ENCODE assay signal across 20 cellular contexts in the genomic region with DNA sequence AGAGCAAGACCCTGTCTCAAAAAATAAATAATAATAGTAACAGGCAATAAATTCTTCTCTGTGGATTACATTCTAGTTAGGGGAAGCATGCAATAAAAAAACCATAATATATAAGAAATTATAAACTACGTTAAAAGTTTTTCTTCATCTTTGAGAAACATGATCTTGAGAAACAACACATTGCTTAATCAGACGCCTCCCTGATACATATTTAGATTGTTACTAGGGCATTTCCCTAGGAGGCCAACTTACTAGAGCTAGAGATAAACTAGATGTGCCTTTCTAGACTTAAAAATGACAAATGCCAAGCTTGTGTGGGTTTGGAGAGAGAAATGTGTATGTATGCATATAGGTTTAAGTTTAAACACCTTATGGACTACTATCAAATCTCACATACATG.
A peak's percentile ranks its signal among the peaks of the same experiment; 100 is the strongest.
DNase-seq lines count a peak whose midpoint lies in the region; ATAC-seq, FAIRE-seq and TF ChIP-seq lines count a peak whose summit lies in the region.
"Had no signal": no experiment of that assay in that cellular context is flagged by ENCODE, and none has a peak within 500 bp of the region (broad histone marks: within the 10 kb centered on the region; RNA-seq: fewer than 3 reads in every experiment).

No MANE protein-coding gene starts in this region.

- DNase-seq in A549 (ENCODE audit: low read depth in 1 of 2, low spot score in 1 of 2) (no peak), HFFc6 (no peak), brain microvascular endothelial cell (no peak), fibroblast of peridontal ligament (ENCODE audit: extremely low read depth) (peak; percentile 49), neural progenitor cell (ENCODE audit: low spot score) (no peak), esophagus squamous epithelium (lab: John Stamatoyannopoulos, UW) (no peak), NCI-H2227 treated with DMSO at 0.1 percent for 48 hours (lab: John Stamatoyannopoulos, UW) (no peak), cortex of kidney (lab: John Stamatoyannopoulos, UW) (no peak)
- DNase-seq: ACHN; Calu3; CD4-positive, alpha-beta T cell; GF-D8; MM.1S; NCI-H1417; NCI-H2029; NCI-H2171 treated with DMSO at 0.1 percent for 48 hours; NCI-H510A; RPMI8226 had no signal

- TF ChIP-seq EP300 in A549 (IDR thresholded peaks at IDR 0.05) = no peak

- H3K4me2 ChIP-seq in A549 (no peak overlapping the region), neural progenitor cell (no peak overlapping the region)
- H3K4me2 ChIP-seq: GM23338, KMS-11 had no signal

- POLR2A ChIA-PET in A549 (lab: Yijun Ruan, JAX) = no interaction called here

- H3K27me3 ChIP-seq in brain microvascular endothelial cell (replicated peaks) (no peaks in the 10 kb centered on the region), neural progenitor cell (no peaks in the 10 kb centered on the region), esophagus squamous epithelium (no peaks in the 10 kb centered on the region)

- H3K9ac ChIP-seq in neural progenitor cell = no peak overlapping the region
- H3K9ac ChIP-seq: KMS-11 had no signal

- intact Hi-C loops in esophagus squamous epithelium (cut with DNase I) = no loop called here

- 76% methylated on average over 2 of the region's 2 CpGs for WGBS in A549 (ENCODE audit: missing lambda C conversion rate)
- 64 to 73% methylated on average over 2 of the region's 2 CpGs for WGBS in esophagus squamous epithelium, 2 donors

- H3K36me3 Mint-ChIP-seq in HFFc6 (ENCODE audit: low read depth) (peaks cover 23% of the 10 kb centered on the region), neural progenitor cell (no peaks in the 10 kb centered on the region)

- no peaks in the 10 kb centered on the region for H3K79me2 ChIP-seq in neural progenitor cell (ENCODE audit: low read depth)

- H3F3A ChIP-seq in neural progenitor cell (ENCODE audit: low read depth) = no peaks in the 10 kb centered on the region

- H3K27me3 Mint-ChIP-seq in HFFc6 (ENCODE audit: insufficient read depth) (no peaks in the 10 kb centered on the region; the same call in 1 of the 2 replicates), neural progenitor cell (ENCODE audit: insufficient read depth, low read depth) (peaks cover 4% of the 10 kb centered on the region)

- H3K27ac ChIP-seq in A549 (peak overlapping the region; percentile 46 to 67; a peak in 5 of 6 replicates), brain microvascular endothelial cell (peak overlapping the region; percentile 90), neural progenitor cell (no peak overlapping the region), esophagus squamous epithelium (no peak overlapping the region)
- H3K27ac ChIP-seq: KMS-11 had no signal

- H3K4me1 ChIP-seq in A549 (peaks cover 26% of the 10 kb centered on the region), neural progenitor cell (no peaks in the 10 kb centered on the region), esophagus squamous epithelium (peaks cover 5 to 12% (median 7%) of the 10 kb centered on the region in 3 donors)

- H2AFZ ChIP-seq in neural progenitor cell (replicated peaks) = no peak overlapping the region
- H2AFZ ChIP-seq: GM23338 had no signal

- H3K9me3 ChIP-seq in A549 (0 out of 3 replicates have a peak, but pooled peaks cover 6% of the 10 kb centered on the region), neural progenitor cell (ENCODE audit: low read depth) (no peaks in the 10 kb centered on the region), esophagus squamous epithelium (no peaks in the 10 kb centered on the region)

- CTCF ChIA-PET in A549 (lab: Yijun Ruan, JAX) = interaction anchor here (1.1 to 1.6 kb wide), 2 partner anchors 288 to 846 kb away, joined by 3 to 4 read pairs; no protein-coding TSS in a partner anchor

- peak; percentile 18 for FAIRE-seq in A549 (lab: Jason Lieb, UNC)

- H3K36me3 ChIP-seq in brain microvascular endothelial cell (replicated peaks) (no peaks in the 10 kb centered on the region), neural progenitor cell (no peaks in the 10 kb centered on the region), esophagus squamous epithelium (no peaks in the 10 kb centered on the region)

- H3K9me3 Mint-ChIP-seq in HFFc6 (peaks cover 10% of the 10 kb centered on the region), neural progenitor cell (peaks cover 2% of the 10 kb centered on the region)
- H3K9me3 Mint-ChIP-seq: CD4-positive, alpha-beta T cell; GM23338 had no signal

- TF ChIP-seq CTCF in A549 (IDR thresholded peaks at IDR 0.05) (no peak), HFFc6 (IDR thresholded peaks at IDR 0.05) (no peak), brain microvascular endothelial cell (IDR thresholded peaks at IDR 0.05; ENCODE audit: low read depth, low read length, missing control alignments) (no peak), neural progenitor cell (IDR thresholded peaks at IDR 0.05) (no peak), esophagus squamous epithelium (IDR thresholded peaks at IDR 0.05) (no peak)

- H3K27ac Mint-ChIP-seq in HFFc6 = peak overlapping the region; percentile 46
- no peak overlapping the region for H3K27ac Mint-ChIP-seq in neural progenitor cell
- H3K27ac Mint-ChIP-seq: CD4-positive, alpha-beta T cell; GM23338 had no signal

- ATAC-seq in A549 = no peak
- ATAC-seq: GM23338 had no signal

- in situ Hi-C loops in brain microvascular endothelial cell (cut with HindIII; ENCODE audit: low pct_ligation_motif_present, low sequenced_read_pairs) = loop anchor here (25.0 kb wide), 1 partner anchor 844 kb away; the partner anchor contains the start of gene NR4A2

- no peak overlapping the region for H3K4me3 ChIP-seq in A549
- no peak overlapping the region for H3K4me3 ChIP-seq in brain microvascular endothelial cell (ENCODE audit: low read depth, low read length)
- no peak overlapping the region for H3K4me3 ChIP-seq in neural progenitor cell
- H3K4me3 ChIP-seq in esophagus squamous epithelium = no peak overlapping the region
- H3K4me3 ChIP-seq: GM23338 had no signal

- no peak for TF ChIP-seq RAD21 in A549 (conservative IDR thresholded peaks at IDR 0.05 in 1 of 2, IDR thresholded peaks at IDR 0.05 in 1 of 2)

- H4K20me1 ChIP-seq in neural progenitor cell (ENCODE audit: low read depth) = no peaks in the 10 kb centered on the region

- TF ChIP-seq POLR2A in A549 (IDR thresholded peaks at IDR 0.05; ENCODE audit: low read length) (no peak), esophagus squamous epithelium (IDR thresholded peaks at IDR 0.05) (no peak)

- H3K4me3 Mint-ChIP-seq in HFFc6 = no peak overlapping the region
- no peak overlapping the region for H3K4me3 Mint-ChIP-seq in neural progenitor cell
- H3K4me3 Mint-ChIP-seq: CD4-positive, alpha-beta T cell; GM23338 had no signal

- H3K4me1 Mint-ChIP-seq in HFFc6 (ENCODE audit: low read depth) = peaks cover 74% of the 10 kb centered on the region
- no peaks in the 10 kb centered on the region for H3K4me1 Mint-ChIP-seq in neural progenitor cell

TF ChIP-seq in A549, 52 proteins besides CTCF, POLR2A, EP300 and RAD21:
- TF ChIP-seq HOXA7 (CRISPR knock-in tag; IDR thresholded peaks at IDR 0.05) (no peak), ZFP36 (IDR thresholded peaks at IDR 0.05; ENCODE audit: borderline replicate concordance, partially characterized antibody) (no peak), ZNF302 (CRISPR knock-in tag; IDR thresholded peaks at IDR 0.05) (no peak), SREBF2 (IDR thresholded peaks at IDR 0.05) (no peak), CHD4 (IDR thresholded peaks at IDR 0.05; ENCODE audit: borderline replicate concordance) (no peak), ZSCAN20 (CRISPR knock-in tag; IDR thresholded peaks at IDR 0.05) (no peak), MAFK (IDR thresholded peaks at IDR 0.05; ENCODE audit: partially characterized antibody) (no peak), PHF8 (IDR thresholded peaks at IDR 0.05; ENCODE audit: borderline replicate concordance, low read depth) (no peak), TFCP2L1 (CRISPR knock-in tag; IDR thresholded peaks at IDR 0.05) (no peak)

Comparison
In these comparisons a context has a peak if more than half of its experiments do, and no peak if none do; other contexts are left out.
1. H3K27ac ChIP-seq: peak in A549 (2 of 2) and brain microvascular endothelial cell (single experiment); none in neural progenitor cell (single experiment) and esophagus squamous epithelium (0 of 4).